In the genomic region with DNA sequence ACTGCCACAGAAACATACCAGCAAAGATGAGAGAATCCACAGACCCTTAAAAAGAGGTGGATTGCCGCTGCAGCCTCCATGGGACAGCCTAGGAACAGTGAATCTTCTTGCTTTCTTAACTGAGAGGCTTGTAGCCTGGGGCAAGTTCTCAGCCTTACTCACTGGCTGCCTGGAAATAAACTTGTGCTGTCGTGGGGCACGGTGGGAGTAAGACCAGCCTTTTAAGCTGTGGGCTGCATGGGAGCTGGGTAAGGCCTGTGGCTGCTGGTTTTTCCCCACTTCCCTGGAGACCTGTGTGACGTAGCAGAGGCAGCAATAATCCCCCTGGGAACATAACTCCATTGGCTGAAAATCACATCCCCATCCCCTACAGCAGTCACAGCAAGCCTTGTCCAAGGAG, we compare ENCODE assay signal across 14 cellular contexts.
"Had no signal": no experiment of that assay in that cellular context is flagged by ENCODE, and none has a peak within 500 bp of the region (broad histone marks: within the 10 kb centered on the region; RNA-seq: fewer than 3 reads in every experiment).

No MANE protein-coding gene starts in this region.

- H3K4me3 ChIP-seq: body of pancreas, pancreas, stomach had no signal

- H3K27ac ChIP-seq: body of pancreas, pancreas, stomach had no signal

- H3K9me3 ChIP-seq: body of pancreas, pancreas had no signal

- ATAC-seq: activated naive CD4-positive, alpha-beta T cell treated with anti-CD3 and anti-CD28 coated beads, Interleukin-2, amount 50 U/mL, for 72 hours; body of pancreas; effector memory CD8-positive, alpha-beta T cell; pancreas had no signal

- H3K4me3 Mint-ChIP-seq: effector memory CD8-positive, alpha-beta T cell; neural crest cell had no signal

- DNase-seq: activated CD4-positive, alpha-beta T cell treated with anti-CD3 and anti-CD28 coated beads, Interleukin-2, amount 50 U/mL, for 1 hour; activated effector memory CD4-positive, alpha-beta T cell treated with Interleukin-2 at 50 U/mL for 16 hours; activated T-cell treated with anti-CD3 and anti-CD28 coated beads for 4 hours; amniotic stem cell; body of pancreas; effector memory CD8-positive, alpha-beta T cell; hippocampal formation; pancreas; stimulated activated CD4-positive, alpha-beta T cell treated with anti-CD3 and anti-CD28 coated beads, Interleukin-4, amount 100 ng/mL, for 1 hour; stimulated activated CD8-positive, alpha-beta memory T cell treated with anti-CD3 and anti-CD28 coated beads, Interleukin-4, amount 100 ng/mL, for 48 hours; stomach had no signal

- H3K9me3 Mint-ChIP-seq: central memory CD8-positive, alpha-beta T cell had no signal

- H3K27me3 ChIP-seq: body of pancreas, pancreas, stomach had no signal

- H3K27me3 Mint-ChIP-seq: central memory CD8-positive, alpha-beta T cell; effector memory CD8-positive, alpha-beta T cell had no signal

- H3K4me1 ChIP-seq: body of pancreas, pancreas, stomach had no signal

- H3K4me1 Mint-ChIP-seq: neural crest cell had no signal

- H3K36me3 ChIP-seq: pancreas, stomach had no signal
